Comparison of ENCODE assay signal across 27 cellular contexts in genomic region chr17:12865769-12866168, GRCh38.
"Had no signal": no experiment of that assay in that cellular context is flagged by ENCODE, and none has a peak within 500 bp of the region (broad histone marks: within the 10 kb centered on the region; RNA-seq: fewer than 3 reads in every experiment).

No MANE protein-coding gene starts in this region.

- H3K4me1 ChIP-seq: esophagus muscularis mucosa, foreskin keratinocyte, gastroesophageal sphincter, heart left ventricle, left lung, parathyroid adenoma, right lobe of liver, suprapubic skin, upper lobe of right lung, uterus had no signal

- H3K27me3 ChIP-seq: esophagus muscularis mucosa, foreskin keratinocyte, gastroesophageal sphincter, heart left ventricle, hepatocyte, left lung, neutrophil, right lobe of liver, suprapubic skin, transverse colon, upper lobe of right lung, uterus had no signal

- H3K4me3 ChIP-seq: esophagus muscularis mucosa, gastroesophageal sphincter, heart left ventricle, hepatocyte, left lung, mucosa of descending colon, right lobe of liver, suprapubic skin, transverse colon, upper lobe of right lung, uterus had no signal

- H3K79me2 ChIP-seq: hepatocyte had no signal

- H3K9me3 ChIP-seq: esophagus muscularis mucosa, gastroesophageal sphincter, mucosa of descending colon, right lobe of liver, suprapubic skin, transverse colon, upper lobe of right lung, uterus had no signal

- H3K27ac ChIP-seq: esophagus muscularis mucosa, foreskin keratinocyte, gastroesophageal sphincter, heart left ventricle, hepatocyte, left lung, neutrophil, parathyroid adenoma, right lobe of liver, suprapubic skin, upper lobe of right lung, uterus had no signal

- H3K9ac ChIP-seq: parathyroid adenoma had no signal

- ATAC-seq: foreskin keratinocyte; gastroesophageal sphincter; heart left ventricle; left cardiac atrium; left lung; natural killer cell treated with Interleukin-12 subunit alpha and Interleukin-12 subunit beta and Interleukin-15 and Interleukin-18, amount 100 ng/mL, for 72 hours; right lobe of liver; stimulated activated naive CD8-positive, alpha-beta T cell treated with anti-CD3 and anti-CD28 coated beads, Interleukin-15, amount 100 ng/mL, for 72 hours; upper lobe of right lung had no signal

- H2AFZ ChIP-seq: hepatocyte, parathyroid adenoma had no signal

- FAIRE-seq: endothelial cell of umbilical vein, islet of Langerhans, small intestine had no signal

- DNase-seq: dermis blood vessel endothelial cell; effector memory CD4-positive, alpha-beta T cell; foreskin keratinocyte; heart left ventricle; left cardiac atrium; left lung; mesenchymal stem cell; naive B cell; right lobe of liver; small intestine; stimulated activated CD4-positive, alpha-beta T cell treated with anti-CD3 and anti-CD28 coated beads, Interleukin-15, amount 100 ng/mL, for 24 hours; stimulated activated CD4-positive, alpha-beta T cell treated with anti-CD3 and anti-CD28 coated beads, Interleukin-2, amount 100 ng/mL, for 48 hours; stimulated activated naive CD4-positive, alpha-beta T cell; stimulated activated naive CD8-positive, alpha-beta T cell treated with anti-CD3 and anti-CD28 coated beads, Interleukin-15, amount 100 ng/mL, for 72 hours; upper lobe of right lung; uterus had no signal

- H3K36me3 ChIP-seq: esophagus muscularis mucosa, gastroesophageal sphincter, heart left ventricle, left lung, neutrophil, right lobe of liver, suprapubic skin, transverse colon, upper lobe of right lung, uterus had no signal

- H3K4me2 ChIP-seq: hepatocyte had no signal
